Comparison of ENCODE assay signal across 8 cellular contexts in genomic region chr6:68967549-68968300, GRCh38.
DNase-seq lines count a peak whose midpoint lies in the region; ATAC-seq and TF ChIP-seq lines count a peak whose summit lies in the region.

No MANE protein-coding gene starts in this region.

- intact Hi-C loops in uterus (cut with DNase I; ENCODE audit: low total_unique reads): no loop called here

- no peak overlapping the region for H3K27ac ChIP-seq in neuronal stem cell (replicated peaks; ENCODE audit: low read length)
- no peak overlapping the region for H3K27ac ChIP-seq in uterus

- H2BK15ac ChIP-seq in neuronal stem cell (ENCODE audit: low read length): no peak overlapping the region

- no peak overlapping the region for H2BK120ac ChIP-seq in neuronal stem cell (ENCODE audit: low read depth, low read length)

- DNase-seq in D341Med (ENCODE audit: low spot score): peak; percentile 74
- DNase-seq in NCI-H748 (lab: John Stamatoyannopoulos, UW; ENCODE audit: unreplicated experiment): peak; percentile 67
- DNase-seq in activated T-cell treated with anti-CD3 and anti-CD28 coated beads for 1 hour (ENCODE audit: low read depth): peak; percentile 23
- DNase-seq in fibroblast of mammary gland (ENCODE audit: low read depth): peak; percentile 45
- DNase-seq in neuronal stem cell (ENCODE audit: low spot score): peak; percentile 63
- peak; percentile 18 to 39 for DNase-seq in uterus

- ATAC-seq in GM19351 (IDR thresholded peaks at IDR 0.05; ENCODE audit: unreplicated experiment) (peak; percentile 88), HG03439 (IDR thresholded peaks at IDR 0.05; ENCODE audit: unreplicated experiment) (peak; percentile 81)

- TF ChIP-seq CTCF in fibroblast of mammary gland (conservative IDR thresholded peaks at IDR 0.05; ENCODE audit: control insufficient read depth, insufficient read depth, low read depth, low read length): peak; percentile 88
- TF ChIP-seq CTCF in uterus (IDR thresholded peaks at IDR 0.05): peak; percentile 53 to 78 (median 58)

- peak overlapping the region; percentile 65 for H2AFZ ChIP-seq in neuronal stem cell (ENCODE audit: low read length)

- H3K9ac ChIP-seq in neuronal stem cell (ENCODE audit: low read depth, low read length, poor library complexity): no peak overlapping the region

- peaks cover 0 to 2% of the 10 kb centered on the region in 2 donors for H3K9me3 ChIP-seq in neuronal stem cell (replicated peaks in 1 of 2; ENCODE audit: control insufficient read depth in 2 of 2, insufficient read depth in 1 of 2, low read depth in 1 of 2, low read length in 2 of 2)
- H3K9me3 ChIP-seq in uterus: no peaks in the 10 kb centered on the region

- H2AK5ac ChIP-seq in neuronal stem cell (ENCODE audit: low read depth, low read length): no peak overlapping the region

- H2BK5ac ChIP-seq in neuronal stem cell (ENCODE audit: low read length): no peak overlapping the region

- no peak overlapping the region for H3K18ac ChIP-seq in neuronal stem cell (ENCODE audit: low read length)

- H3K4me1 ChIP-seq in neuronal stem cell (ENCODE audit: control insufficient read depth in 2 of 2, insufficient read depth in 1 of 2, low read depth in 1 of 2, low read length in 2 of 2): peaks cover 3 to 4% of the 10 kb centered on the region in 2 donors
- no peaks in the 10 kb centered on the region for H3K4me1 ChIP-seq in uterus

- no peak overlapping the region for H3K23ac ChIP-seq in neuronal stem cell (ENCODE audit: low read depth, low read length, poor library complexity)

- H3K4ac ChIP-seq in neuronal stem cell (ENCODE audit: low read length): no peak overlapping the region

- TF ChIP-seq POLR2A in uterus (IDR thresholded peaks at IDR 0.05): no peak

- no peak overlapping the region for H2BK12ac ChIP-seq in neuronal stem cell (ENCODE audit: low read length)

- H3K79me1 ChIP-seq in neuronal stem cell (ENCODE audit: low read depth, low read length): no peaks in the 10 kb centered on the region

- H3K36me3 ChIP-seq in neuronal stem cell (replicated peaks in 1 of 2; ENCODE audit: control insufficient read depth in 2 of 2, insufficient read depth in 2 of 2, low read length in 2 of 2) (no peaks in the 10 kb centered on the region), uterus (no peaks in the 10 kb centered on the region)

- H3K14ac ChIP-seq in neuronal stem cell (ENCODE audit: low read length): no peak overlapping the region

- H3K4me3 ChIP-seq in fibroblast of mammary gland (ENCODE audit: control insufficient read depth, low read depth, low read length): no peak overlapping the region
- H3K4me3 ChIP-seq in neuronal stem cell (ENCODE audit: low read length in 2 of 2): no peak overlapping the region
- H3K4me3 ChIP-seq in uterus: no peak overlapping the region

- no peak overlapping the region for H3K4me2 ChIP-seq in neuronal stem cell (ENCODE audit: insufficient read depth, low read length, poor library complexity, severe bottlenecking)

- no peak overlapping the region for H4K8ac ChIP-seq in neuronal stem cell (ENCODE audit: low read depth, low read length)

- WGBS in neuronal stem cell (ENCODE audit: extremely low coverage in 2 of 2, insufficient read length in 2 of 2, insufficient replicate concordance in 1 of 2), 2 donors: no CpG with 5 or more reads among the region's 11 CpGs

- no peaks in the 10 kb centered on the region for H3K27me3 ChIP-seq in neuronal stem cell (ENCODE audit: control insufficient read depth in 3 of 3, insufficient read depth in 3 of 3, low read depth in 1 of 3, low read length in 3 of 3)
- H3K27me3 ChIP-seq in uterus: no peaks in the 10 kb centered on the region

- H4K91ac ChIP-seq in neuronal stem cell (ENCODE audit: low read depth, low read length, poor library complexity): no peak overlapping the region

Comparison
In these comparisons a context has a peak if more than half of its experiments do, and no peak if none do; other contexts are left out.
1. DNase-seq: peak in every context shown above with its lines; median percentile 74 in D341Med; 67 in NCI-H748; 63 in neuronal stem cell; 45 in fibroblast of mammary gland; 28 in uterus; 23 in activated T-cell treated with anti-CD3 and anti-CD28 coated beads for 1 hour.